Comparison of ENCODE assay signal across 31 cellular contexts in genomic region chr16:80875616-80876015, GRCh38.
A peak's percentile ranks its signal among the peaks of the same experiment; 100 is the strongest.
DNase-seq lines count a peak whose midpoint lies in the region; FAIRE-seq and TF ChIP-seq lines count a peak whose summit lies in the region.
"Had no signal": no experiment of that assay in that cellular context is flagged by ENCODE, and none has a peak within 500 bp of the region (broad histone marks: within the 10 kb centered on the region; RNA-seq: fewer than 3 reads in every experiment).

No MANE protein-coding gene starts in this region.

- no peaks in the 10 kb centered on the region for H3K27me3 ChIP-seq in hepatocyte
- H3K27me3 ChIP-seq: heart left ventricle, sigmoid colon, tibial nerve had no signal

- no peak overlapping the region for H3K4me3 ChIP-seq in hepatocyte
- H3K4me3 ChIP-seq in kidney (ENCODE audit: low read length in 2 of 2): no peak overlapping the region
- H3K4me3 ChIP-seq: coronary artery, lower lobe of right lung, PC-9, psoas muscle, sigmoid colon, tibial nerve had no signal

- H3K4me2 ChIP-seq in hepatocyte: peak overlapping the region; percentile 19
- H3K4me2 ChIP-seq: PC-9 had no signal

- H2AFZ ChIP-seq in hepatocyte: no peak overlapping the region
- H2AFZ ChIP-seq: PC-9 had no signal

- no peaks in the 10 kb centered on the region for H4K20me1 ChIP-seq in hepatocyte (ENCODE audit: insufficient read depth, poor library complexity, severe bottlenecking)

- DNase-seq in HT1080 (ENCODE audit: low read depth): peak; percentile 7
- peak; percentile 12 for DNase-seq in amniotic epithelial cell (ENCODE audit: low read depth)
- DNase-seq in hepatocyte (ENCODE audit: low spot score): peak; percentile 18
- DNase-seq in kidney: no peak
- DNase-seq in SIG-M5 treated with dmso at 0.1 percent for 504 hours (lab: John Stamatoyannopoulos, UW; ENCODE audit: unreplicated experiment): no peak
- no peak for DNase-seq in GOT3 (lab: John Stamatoyannopoulos, UW)
- no peak for DNase-seq in DMS153 (lab: John Stamatoyannopoulos, UW)
- DNase-seq: activated CD4-positive, alpha-beta T cell treated with anti-CD3 and anti-CD28 coated beads, Interleukin-2, amount 10 ng/mL, durations not matched to agents 24 days and 14 days; activated naive CD8-positive, alpha-beta T cell treated with anti-CD3 and anti-CD28 coated beads for 36 hours; effector CD8-positive, alpha-beta T cell; foreskin melanocyte; heart left ventricle; KG1; lower lobe of right lung; naive thymus-derived CD8-positive, alpha-beta T cell; NCI-H1417 treated with DMSO at 0.1 percent for 48 hours; NCI-H2081; NCI-H2227 treated with DMSO at 0.1 percent for 48 hours; NCI-H526; NK-92 treated with Interleukin-12 subunit alpha and Interleukin-12 subunit beta, amount 100 ng/mL, for 24 hours; occipital lobe; PC-9; psoas muscle; SHP77; sigmoid colon; stimulated activated CD4-positive, alpha-beta T cell treated with anti-CD3 and anti-CD28 coated beads, Interleukin-4, amount 100 ng/mL, for 4 hours; SW 1271 had no signal

- WGBS in hepatocyte (ENCODE audit: low lambda C conversion rate, missing lambda C conversion rate): 23% methylated on average over 5 of the region's 5 CpGs

- H3K9me2 ChIP-seq in hepatocyte (replicated peaks; ENCODE audit: insufficient read depth): no peaks in the 10 kb centered on the region

- no peaks in the 10 kb centered on the region for H3K79me2 ChIP-seq in hepatocyte

- intact Hi-C loops in kidney (cut with DNase I): no loop called here

- no peak for FAIRE-seq in kidney (lab: Jason Lieb, UNC)
- FAIRE-seq: astrocyte had no signal

- H3K9me3 ChIP-seq in hepatocyte (ENCODE audit: low read depth): no peaks in the 10 kb centered on the region
- H3K9me3 ChIP-seq in kidney (ENCODE audit: control insufficient read depth in 1 of 2, low read length in 2 of 2): no peaks in the 10 kb centered on the region
- H3K9me3 ChIP-seq: heart left ventricle, lower lobe of right lung, psoas muscle, sigmoid colon, tibial nerve had no signal

- TF ChIP-seq CTCF in C4-2B (conservative IDR thresholded peaks at IDR 0.05): no peak
- no peak for TF ChIP-seq CTCF in hepatocyte (IDR thresholded peaks at IDR 0.05; ENCODE audit: poor library complexity)
- no peak for TF ChIP-seq CTCF in kidney (IDR thresholded peaks at IDR 0.05; ENCODE audit: borderline replicate concordance, extremely low read depth, insufficient read depth)

- H3K27ac ChIP-seq in C4-2B: peak overlapping the region; percentile 95
- H3K27ac ChIP-seq in hepatocyte: no peak overlapping the region
- no peak overlapping the region for H3K27ac ChIP-seq in kidney (ENCODE audit: low read depth in 2 of 2, low read length in 2 of 2)
- H3K27ac ChIP-seq: coronary artery, heart left ventricle, lower lobe of right lung, PC-9, psoas muscle, sigmoid colon, tibial nerve had no signal

- H3K4me1 ChIP-seq in hepatocyte (ENCODE audit: insufficient read depth) (no peaks in the 10 kb centered on the region), kidney (ENCODE audit: control insufficient read depth in 1 of 2, insufficient read depth in 1 of 2, low read depth in 1 of 2, low read length in 2 of 2) (no peaks in the 10 kb centered on the region)
- H3K4me1 ChIP-seq: heart left ventricle, lower lobe of right lung, psoas muscle, sigmoid colon, tibial nerve had no signal

- no peak overlapping the region for H3K9ac ChIP-seq in kidney (ENCODE audit: low read length in 2 of 2)

- H3K36me3 ChIP-seq in hepatocyte (replicated peaks; ENCODE audit: insufficient read depth, low read depth): no peaks in the 10 kb centered on the region
- no peaks in the 10 kb centered on the region for H3K36me3 ChIP-seq in kidney (ENCODE audit: control insufficient read depth in 1 of 2, insufficient read depth in 2 of 2, low read length in 2 of 2)
- H3K36me3 ChIP-seq: heart left ventricle, lower lobe of right lung, sigmoid colon, tibial nerve had no signal

Comparison
In these comparisons a context has a peak if more than half of its experiments do, and no peak if none do; other contexts are left out.
1. DNase-seq: peak in HT1080 (single experiment), amniotic epithelial cell (single experiment) and hepatocyte (single experiment); none in kidney (single experiment), SIG-M5 treated with dmso at 0.1 percent for 504 hours (single experiment), GOT3 (single experiment) and DMS153 (single experiment).